In genomic region chr15:85762039-85762755, GRCh38 we compare ENCODE assay signal across 1 cellular context.
TF ChIP-seq lines count a peak whose summit lies in the region.

No MANE protein-coding gene starts in this region.

TF ChIP-seq in H1, 55 proteins besides CTCF, POLR2A, EP300 and RAD21 (continued from another document):
- no peak for TF ChIP-seq CHD7 (IDR thresholded peaks at IDR 0.05; ENCODE audit: insufficient replicate concordance, low read length)
- no peak for TF ChIP-seq TAF1 (IDR thresholded peaks at IDR 0.05; ENCODE audit: low read depth, low read length)
- TF ChIP-seq SRF (IDR thresholded peaks at IDR 0.05; ENCODE audit: low read depth, low read length) = no peak
- no peak for TF ChIP-seq ASH2L (IDR thresholded peaks at IDR 0.05; ENCODE audit: low read length)
- no peak for TF ChIP-seq CTBP2 (IDR thresholded peaks at IDR 0.05; ENCODE audit: borderline replicate concordance, insufficient read depth, insufficient read length, low read length)
- no peak for TF ChIP-seq CHD1 (IDR thresholded peaks at IDR 0.05; ENCODE audit: low read depth, low read length)
- no peak for TF ChIP-seq CBX8 (IDR thresholded peaks at IDR 0.05; ENCODE audit: borderline replicate concordance, low read depth, low read length)
- no peak for TF ChIP-seq SUZ12 (IDR thresholded peaks at IDR 0.05; ENCODE audit: low read length)
- no peak for TF ChIP-seq SP1 (IDR thresholded peaks at IDR 0.05; ENCODE audit: low read depth, low read length)
- TF ChIP-seq RFX5 (IDR thresholded peaks at IDR 0.05; ENCODE audit: borderline replicate concordance, low read depth, low read length) = no peak
- TF ChIP-seq SP2 (IDR thresholded peaks at IDR 0.05; ENCODE audit: low read length) = no peak
- no peak for TF ChIP-seq JUND (IDR thresholded peaks at IDR 0.05; ENCODE audit: low read length)
- no peak for TF ChIP-seq JUN (IDR thresholded peaks at IDR 0.05; ENCODE audit: low read depth, low read length)
- no peak for TF ChIP-seq ZNF274 (IDR thresholded peaks at IDR 0.05; ENCODE audit: borderline replicate concordance, extremely low read depth, low read length)
- no peak for TF ChIP-seq GTF2F1 (IDR thresholded peaks at IDR 0.05; ENCODE audit: borderline replicate concordance, low read depth, low read length)
- TF ChIP-seq POU5F1 (IDR thresholded peaks at IDR 0.05; ENCODE audit: low read depth, low read length) = no peak
- no peak for TF ChIP-seq RXRA (IDR thresholded peaks at IDR 0.05; ENCODE audit: insufficient read depth, low read depth, low read length)
- TF ChIP-seq BCL11A (IDR thresholded peaks at IDR 0.05; ENCODE audit: low read depth in 2 of 2, low read length in 2 of 2) = no peak
- TF ChIP-seq KDM5A (IDR thresholded peaks at IDR 0.05; ENCODE audit: low read length) = no peak
